Comparison of ENCODE assay signal across 7 cellular contexts in the genomic region with DNA sequence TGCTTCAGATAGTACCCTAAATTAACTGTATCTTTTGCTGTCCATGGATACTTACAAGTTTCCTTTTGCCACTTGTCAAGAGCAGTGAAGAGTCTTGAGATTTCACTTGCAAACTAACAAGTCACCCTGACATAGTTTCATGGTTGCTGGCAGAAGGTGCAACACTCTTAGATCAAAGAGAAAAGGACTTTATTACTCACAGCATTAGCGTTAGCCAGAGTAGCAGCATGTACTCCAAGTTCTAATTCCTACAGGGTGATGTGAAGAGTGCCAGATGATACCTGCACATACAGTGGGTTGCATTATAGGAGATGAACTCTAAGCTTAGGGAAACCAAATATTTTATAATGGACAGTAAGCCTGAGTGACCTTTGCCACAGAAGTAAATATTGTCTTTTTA. TPM values are rescaled to one million over a fixed set of nuclear protein-coding genes. Genes with fewer than 3 reads are reported as not detected.
"Had no signal": no experiment of that assay in that cellular context is flagged by ENCODE, and none has a peak within 500 bp of the region (broad histone marks: within the 10 kb centered on the region; RNA-seq: fewer than 3 reads in every experiment).

No MANE protein-coding gene starts in this region.

- H3K4me3 ChIP-seq: GM23338, HAP-1 had no signal

- DNase-seq: HFFc6 had no signal

- H2AFZ ChIP-seq: GM23338 had no signal

- H3K27ac ChIP-seq: HL-60 had no signal

- H3K36me3 ChIP-seq: HAP-1 had no signal

- ATAC-seq: GM23338, HCT116, HepG2 had no signal

- H3K9me3 ChIP-seq: HAP-1 had no signal

- H3K4me2 ChIP-seq: GM23338 had no signal

RNA-seq across cellular contexts. Expression of a gene that starts 47.9 kb away (rescaled TPM):
- total RNA-seq: HepG2, HFFc6 had no signal
- polyA plus RNA-seq: HepG2, IgD-negative memory B cell had no signal
